Comparison of ENCODE assay signal across 8 cellular contexts in the genomic region with DNA sequence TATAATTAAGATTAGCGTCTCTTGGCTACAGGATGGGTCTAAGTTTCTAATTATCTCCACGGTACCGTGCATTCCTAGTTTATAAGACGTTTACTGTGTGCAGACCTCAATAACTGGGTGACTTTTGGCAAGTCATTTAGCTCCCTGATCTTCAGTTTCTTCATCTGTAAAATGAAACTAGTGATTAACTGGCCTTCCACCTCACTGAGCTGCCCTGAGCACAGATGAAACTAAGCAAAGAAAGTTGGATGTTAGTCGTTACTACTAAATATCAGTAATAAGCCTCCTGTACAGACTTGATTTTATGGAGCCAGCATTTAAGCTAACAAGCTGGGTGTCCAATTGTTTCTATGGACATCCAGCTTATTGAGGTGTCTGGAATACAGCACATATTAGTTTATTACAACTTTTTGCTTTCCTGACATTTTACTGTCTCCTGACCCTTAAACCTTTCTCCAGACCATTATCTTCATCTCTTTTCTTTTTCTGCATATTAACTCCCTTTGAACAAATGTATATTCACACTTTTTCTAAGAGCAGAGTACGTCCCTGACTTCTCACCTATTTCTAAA. TPM values are rescaled to one million over a fixed set of nuclear protein-coding genes. Genes with fewer than 3 reads are reported as not detected.
DNase-seq lines count a peak whose midpoint lies in the region; ATAC-seq, FAIRE-seq and TF ChIP-seq lines count a peak whose summit lies in the region.
"Had no signal": no experiment of that assay in that cellular context is flagged by ENCODE, and none has a peak within 500 bp of the region (broad histone marks: within the 10 kb centered on the region; RNA-seq: fewer than 3 reads in every experiment).

No MANE protein-coding gene starts in this region.

- peaks cover 2% of the 10 kb centered on the region for H3K36me3 Mint-ChIP-seq in activated naive CD8-positive, alpha-beta T cell treated with anti-CD3 and anti-CD28 coated beads for 36 hours
- H3K36me3 Mint-ChIP-seq in nephron progenitor cell (ENCODE audit: low read depth): no peaks in the 10 kb centered on the region

- no peak for TF ChIP-seq POLR2A in H54 (IDR thresholded peaks at IDR 0.05; ENCODE audit: low read depth, low read length)

- H3K4me3 Mint-ChIP-seq in activated naive CD8-positive, alpha-beta T cell treated with anti-CD3 and anti-CD28 coated beads for 36 hours: peak overlapping the region; percentile 71
- peak overlapping the region; percentile 74 for H3K4me3 Mint-ChIP-seq in nephron progenitor cell

- no peaks in the 10 kb centered on the region for H3K9me3 Mint-ChIP-seq in activated naive CD8-positive, alpha-beta T cell treated with anti-CD3 and anti-CD28 coated beads for 36 hours
- H3K9me3 Mint-ChIP-seq in nephron progenitor cell: no peaks in the 10 kb centered on the region

- in situ Hi-C loops in brain microvascular endothelial cell (cut with HindIII; ENCODE audit: low pct_ligation_motif_present, low sequenced_read_pairs): no loop called here

- peaks cover 54% of the 10 kb centered on the region for H3K27me3 ChIP-seq in brain microvascular endothelial cell (replicated peaks)

- H3K27ac ChIP-seq in brain microvascular endothelial cell: no peak overlapping the region

- no peak overlapping the region for H3K27ac Mint-ChIP-seq in activated naive CD8-positive, alpha-beta T cell treated with anti-CD3 and anti-CD28 coated beads for 36 hours
- H3K27ac Mint-ChIP-seq in nephron progenitor cell: no peak overlapping the region

- H3K4me3 ChIP-seq in GM12875 (ENCODE audit: low read depth, low read length): peak overlapping the region; percentile 88
- H3K4me3 ChIP-seq in brain microvascular endothelial cell (ENCODE audit: low read depth, low read length): no peak overlapping the region

- no peak for FAIRE-seq in H54 (lab: Jason Lieb, UNC)

- H3K36me3 ChIP-seq in brain microvascular endothelial cell (replicated peaks): no peaks in the 10 kb centered on the region

- no peak for DNase-seq in activated naive CD8-positive, alpha-beta T cell treated with anti-CD3 and anti-CD28 coated beads for 36 hours
- no peak for DNase-seq in nephron progenitor cell
- DNase-seq in posterior cingulate gyrus: no peak
- DNase-seq in H54 (ENCODE audit: insufficient read length, low spot score): no peak
- DNase-seq in brain microvascular endothelial cell: no peak
- DNase-seq: cortex of kidney had no signal

- TF ChIP-seq CTCF in GM12875 (IDR thresholded peaks at IDR 0.05; ENCODE audit: borderline replicate concordance, insufficient read depth, low read depth, low read length): no peak
- TF ChIP-seq CTCF in nephron progenitor cell (IDR thresholded peaks at IDR 0.05): no peak
- no peak for TF ChIP-seq CTCF in brain microvascular endothelial cell (IDR thresholded peaks at IDR 0.05; ENCODE audit: low read depth, low read length, missing control alignments)

- peak; percentile 27 for ATAC-seq in GM21723 (IDR thresholded peaks at IDR 0.05; ENCODE audit: unreplicated experiment)

- H3K27me3 Mint-ChIP-seq in activated naive CD8-positive, alpha-beta T cell treated with anti-CD3 and anti-CD28 coated beads for 36 hours: peaks cover 9% of the 10 kb centered on the region
- peaks cover 4% of the 10 kb centered on the region for H3K27me3 Mint-ChIP-seq in nephron progenitor cell (ENCODE audit: low read depth, poor library complexity)

- intact Hi-C loops in posterior cingulate gyrus (cut with DNase I): no loop called here

- peaks cover 19% of the 10 kb centered on the region for H3K4me1 Mint-ChIP-seq in activated naive CD8-positive, alpha-beta T cell treated with anti-CD3 and anti-CD28 coated beads for 36 hours
- no peaks in the 10 kb centered on the region for H3K4me1 Mint-ChIP-seq in nephron progenitor cell

RNA-seq across cellular contexts. Expression of gene CR2, which starts 1.1 kb away (rescaled TPM):
- 1 to 10 TPM; 1.6 to 2.8 TPM for total RNA-seq in activated naive CD8-positive, alpha-beta T cell treated with anti-CD3 and anti-CD28 coated beads for 36 hours

RNA-seq across cellular contexts. Expression of gene CR1, which starts 40.7 kb away (rescaled TPM):
- total RNA-seq in activated naive CD8-positive, alpha-beta T cell treated with anti-CD3 and anti-CD28 coated beads for 36 hours: not detected
